13 cellular contexts compared by ENCODE assay signal in the genomic region with DNA sequence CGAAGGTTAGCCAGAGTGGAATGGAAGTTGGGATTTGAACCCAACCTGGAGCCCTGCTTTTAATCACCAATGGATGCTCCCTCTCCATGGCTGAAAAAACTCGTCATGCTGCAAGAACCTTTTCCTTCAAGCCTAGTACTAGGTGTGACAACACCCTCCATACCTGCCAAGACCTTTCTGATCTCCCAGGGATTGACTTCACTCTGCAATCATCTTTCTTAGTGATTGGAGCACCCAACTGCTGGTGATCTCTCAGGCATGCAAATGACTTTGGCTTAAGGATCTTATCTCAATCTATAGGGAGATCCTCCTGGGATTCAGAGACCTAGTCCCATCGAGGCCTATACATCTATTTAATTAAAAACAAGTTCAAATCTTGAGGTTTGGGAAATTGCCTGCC. TPM values are rescaled to one million over a fixed set of nuclear protein-coding genes. Genes with fewer than 3 reads are reported as not detected.
A peak's percentile ranks its signal among the peaks of the same experiment; 100 is the strongest.
DNase-seq lines count a peak whose midpoint lies in the region; ATAC-seq, FAIRE-seq and TF ChIP-seq lines count a peak whose summit lies in the region.
"Had no signal": no experiment of that assay in that cellular context is flagged by ENCODE, and none has a peak within 500 bp of the region (broad histone marks: within the 10 kb centered on the region; RNA-seq: fewer than 3 reads in every experiment).

No MANE protein-coding gene starts in this region.

- no peaks in the 10 kb centered on the region for H3K9me3 ChIP-seq in Panc1 (ENCODE audit: control insufficient read depth, insufficient read depth, low read depth, low read length)
- H3K9me3 ChIP-seq in skeletal muscle tissue (ENCODE audit: control insufficient read depth in 3 of 3, low read length in 3 of 3): no peaks in the 10 kb centered on the region
- H3K9me3 ChIP-seq: right atrium auricular region, tibial artery had no signal

- H3K9me3 Mint-ChIP-seq in activated CD4-positive, alpha-beta T cell treated with anti-CD3 and anti-CD28 coated beads, Interleukin-2, amount 10 ng/mL, durations not matched to agents 24 days and 14 days: no peaks in the 10 kb centered on the region
- H3K9me3 Mint-ChIP-seq: activated naive CD8-positive, alpha-beta T cell treated with anti-CD3 and anti-CD28 coated beads, Interleukin-2, amount 10 ng/mL, durations not matched to agents 7 days and 5 days had no signal

- FAIRE-seq in urothelium cell line (lab: Jason Lieb, UNC): no peak
- FAIRE-seq: A204.1 had no signal

- POLR2A ChIA-PET in Panc1 (lab: Charles Lee): no interaction called here

- in situ Hi-C loops in Panc1 (cut with HindIII; ENCODE audit: low pct_unique_long_range_greater_than_20kb, low sequenced_read_pairs): no loop called here
- in situ Hi-C loops in KBM-7 (cut with MboI; ENCODE audit: low pct_unique_long_range_greater_than_20kb, low sequenced_read_pairs): no loop called here

- H3K9ac ChIP-seq in skeletal muscle tissue (ENCODE audit: low read depth in 1 of 3, low read length in 3 of 3): no peak overlapping the region

- no peaks in the 10 kb centered on the region for H3K27me3 ChIP-seq in Panc1 (ENCODE audit: control insufficient read depth, insufficient read depth, low read length)
- H3K27me3 ChIP-seq in skeletal muscle tissue (ENCODE audit: control insufficient read depth in 3 of 3, insufficient read depth in 3 of 3, low read length in 3 of 3): no peaks in the 10 kb centered on the region
- H3K27me3 ChIP-seq: right atrium auricular region, tibial artery had no signal

- H3K27me3 Mint-ChIP-seq in activated CD4-positive, alpha-beta T cell treated with anti-CD3 and anti-CD28 coated beads, Interleukin-2, amount 10 ng/mL, durations not matched to agents 24 days and 14 days: peaks cover 4% of the 10 kb centered on the region

- DNase-seq in activated CD4-positive, alpha-beta T cell treated with anti-CD3 and anti-CD28 coated beads, Interleukin-2, amount 10 ng/mL, durations not matched to agents 24 days and 14 days: no peak
- DNase-seq in activated CD4-positive, alpha-beta T cell treated with anti-CD3 and anti-CD28 coated beads, Interleukin-2, amount 50 U/mL, for 48 hours: no peak
- DNase-seq in Panc1 (ENCODE audit: low read depth, low spot score): no peak
- no peak for DNase-seq in epithelial cell of prostate (ENCODE audit: low read depth, low spot score)
- no peak for DNase-seq in KBM-7
- no peak for DNase-seq in urothelium cell line (ENCODE audit: low spot score)
- DNase-seq: activated naive CD8-positive, alpha-beta T cell treated with anti-CD3 and anti-CD28 coated beads, Interleukin-2, amount 10 ng/mL, durations not matched to agents 7 days and 5 days; cortex of kidney; tibial artery had no signal

- peaks cover 44% of the 10 kb centered on the region for H3K4me1 Mint-ChIP-seq in activated CD4-positive, alpha-beta T cell treated with anti-CD3 and anti-CD28 coated beads, Interleukin-2, amount 10 ng/mL, durations not matched to agents 24 days and 14 days

- intact Hi-C loops in activated CD4-positive, alpha-beta T cell treated with anti-CD3 and anti-CD28 coated beads, Interleukin-2, amount 10 ng/mL, durations not matched to agents 24 days and 14 days (cut with micrococcal nuclease): loop anchor here (5.0 to 10.0 kb wide), 5 partner anchors 79 to 941 kb away; a partner anchor contains a TSS
- intact Hi-C loops in Panc1 (cut with micrococcal nuclease; ENCODE audit: unreplicated experiment): no loop called here

- no peak for TF ChIP-seq CTCF in Panc1 (IDR thresholded peaks at IDR 0.05)

- H3K4me1 ChIP-seq in Panc1 (ENCODE audit: control insufficient read depth, insufficient read depth, low read length) (peaks cover 85% of the 10 kb centered on the region), skeletal muscle tissue (ENCODE audit: control insufficient read depth in 3 of 3, insufficient read depth in 3 of 3, low read length in 3 of 3) (peaks cover 73 to 93% (median 89%) of the 10 kb centered on the region in 3 donors)

- H3K36me3 ChIP-seq in Panc1 (ENCODE audit: control insufficient read depth, insufficient read depth, low read length) (no peaks in the 10 kb centered on the region), skeletal muscle tissue (ENCODE audit: control insufficient read depth in 3 of 3, insufficient read depth in 3 of 3, low read length in 3 of 3) (no peaks in the 10 kb centered on the region)
- H3K36me3 ChIP-seq: right atrium auricular region, tibial artery had no signal

- H3K27ac Mint-ChIP-seq in activated CD4-positive, alpha-beta T cell treated with anti-CD3 and anti-CD28 coated beads, Interleukin-2, amount 10 ng/mL, durations not matched to agents 24 days and 14 days: peak overlapping the region; percentile 67
- H3K27ac Mint-ChIP-seq: activated naive CD8-positive, alpha-beta T cell treated with anti-CD3 and anti-CD28 coated beads, Interleukin-2, amount 10 ng/mL, durations not matched to agents 7 days and 5 days had no signal

- H3K4me3 Mint-ChIP-seq in activated CD4-positive, alpha-beta T cell treated with anti-CD3 and anti-CD28 coated beads, Interleukin-2, amount 10 ng/mL, durations not matched to agents 24 days and 14 days: no peak overlapping the region

- CTCF ChIA-PET in Panc1 (lab: Charles Lee): no interaction called here

- BruUV-seq in Panc1 (replicated peaks; lab: Mats Ljungman, UMichigan): no TSS peak

- H3K36me3 Mint-ChIP-seq in activated CD4-positive, alpha-beta T cell treated with anti-CD3 and anti-CD28 coated beads, Interleukin-2, amount 10 ng/mL, durations not matched to agents 24 days and 14 days (ENCODE audit: low read depth): no peaks in the 10 kb centered on the region
- H3K36me3 Mint-ChIP-seq: activated naive CD8-positive, alpha-beta T cell treated with anti-CD3 and anti-CD28 coated beads, Interleukin-2, amount 10 ng/mL, durations not matched to agents 7 days and 5 days had no signal

- H3K4me3 ChIP-seq in Panc1 (ENCODE audit: low read depth in 2 of 2, low read length in 2 of 2): no peak overlapping the region
- H3K4me3 ChIP-seq in skeletal muscle tissue (ENCODE audit: low read length in 3 of 3): no peak overlapping the region
- H3K4me3 ChIP-seq: right atrium auricular region, tibial artery had no signal

- no peak for ATAC-seq in Panc1
- ATAC-seq in activated CD4-positive, CD25-positive, alpha-beta regulatory T cell treated with anti-CD3 and anti-CD28 coated beads, Interleukin-2, amount 50 U/mL, for 24 hours: no peak

- H3K27ac ChIP-seq in Panc1 (ENCODE audit: low read length) (peak overlapping the region; percentile 83), epithelial cell of prostate (peak overlapping the region; percentile 96), skeletal muscle tissue (ENCODE audit: low read depth, low read length) (peak overlapping the region; percentile 77)
- H3K27ac ChIP-seq: tibial artery had no signal

RNA-seq across cellular contexts. Expression of a gene that starts 23.5 kb away (rescaled TPM):
- not detected in 2 replicates for total RNA-seq in activated CD4-positive, alpha-beta T cell treated with anti-CD3 and anti-CD28 coated beads, Interleukin-2, amount 10 ng/mL, durations not matched to agents 24 days and 14 days
- total RNA-seq in Panc1 (2021; ENCODE audit: unreplicated experiment): 0.08 TPM
- not detected for polyA plus RNA-seq in Panc1 (2012; ENCODE audit: insufficient read length)
- total RNA-seq in skeletal muscle tissue: 17.2 TPM
- total RNA-seq: activated naive CD8-positive, alpha-beta T cell treated with anti-CD3 and anti-CD28 coated beads, Interleukin-2, amount 10 ng/mL, durations not matched to agents 7 days and 5 days had no signal

Comparison
In these comparisons a context has a peak if more than half of its experiments do, and no peak if none do; other contexts are left out.
1. RNA of a gene that starts 23.5 kb away (total RNA-seq): 17.2 TPM in skeletal muscle tissue (single experiment); 0.08 TPM in Panc1 (single experiment) and not detected in activated CD4-positive, alpha-beta T cell treated with anti-CD3 and anti-CD28 coated beads, Interleukin-2, amount 10 ng/mL, durations not matched to agents 24 days and 14 days; every median in the first group is over 10 times any median in the second.
2. Peak in every context shown above with its lines, with median percentiles within 50 percentile points of each other: H3K27ac ChIP-seq.